In genomic region chr5:12109075-12109688, GRCh38 we compare ENCODE assay signal across 27 cellular contexts.
"Had no signal": no experiment of that assay in that cellular context is flagged by ENCODE, and none has a peak within 500 bp of the region (broad histone marks: within the 10 kb centered on the region; RNA-seq: fewer than 3 reads in every experiment).

No MANE protein-coding gene starts in this region.

- H3K27ac ChIP-seq: cardiac muscle cell, SJSA1 had no signal

- H3K27ac Mint-ChIP-seq: activated CD4-positive, alpha-beta T cell treated with anti-CD3 and anti-CD28 coated beads, Interleukin-2, amount 10 ng/mL, durations not matched to agents 24 days and 14 days; activated naive CD4-positive, alpha-beta T cell treated with anti-CD3 and anti-CD28 coated beads for 36 hours; activated naive CD8-positive, alpha-beta T cell; activated T-helper 17 cell treated with anti-CD3 and anti-CD28 coated beads, Interleukin-2, amount 50 U/mL, for 72 hours; T-helper 1 cell treated with Interleukin-12 subunit alpha and Interleukin-12 subunit beta and Interleukin-4 antibody, amounts not matched to agents 30 μg/mL and 1 μg/mL, for 36 hours; WTC11 had no signal

- H3K36me3 ChIP-seq: cardiac muscle cell, SJSA1 had no signal

- H3K27me3 ChIP-seq: cardiac muscle cell, SJSA1 had no signal

- H3K4me3 Mint-ChIP-seq: activated CD4-positive, alpha-beta T cell treated with anti-CD3 and anti-CD28 coated beads, Interleukin-2, amount 10 ng/mL, durations not matched to agents 24 days and 14 days; activated naive CD4-positive, alpha-beta T cell treated with anti-CD3 and anti-CD28 coated beads for 36 hours; activated naive CD8-positive, alpha-beta T cell; activated T-cell treated with anti-CD3 and anti-CD28 coated beads, Interleukin-2, amount 50 U/mL, for 4 hours; activated T-helper 17 cell treated with anti-CD3 and anti-CD28 coated beads, Interleukin-2, amount 50 U/mL, for 72 hours; brain; T-helper 1 cell treated with Interleukin-12 subunit alpha and Interleukin-12 subunit beta and Interleukin-4 antibody, amounts not matched to agents 30 μg/mL and 1 μg/mL, for 36 hours; WTC11 had no signal

- H3K4me3 ChIP-seq: cardiac muscle cell, SJSA1 had no signal

- DNase-seq: activated CD4-positive, alpha-beta T cell treated with anti-CD3 and anti-CD28 coated beads, Interleukin-2, amount 10 ng/mL, durations not matched to agents 24 days and 14 days; activated CD4-positive, alpha-beta T cell treated with anti-CD3 and anti-CD28 coated beads, Interleukin-2, amount 50 U/mL, for 48 hours; activated CD4-positive, CD25-positive, alpha-beta regulatory T cell treated with anti-CD3 and anti-CD28 coated beads, Interleukin-2, amount 50 U/mL, for 72 hours; activated gamma-delta T cell; activated naive CD4-positive, alpha-beta T cell treated with anti-CD3 and anti-CD28 coated beads for 36 hours; activated T-cell treated with anti-CD3 and anti-CD28 coated beads, Interleukin-2, amount 50 U/mL, for 4 hours; amygdala; cerebellar nuclear complex; MM.1S; NCI-H1105 treated with DMSO at 0.1 percent for 48 hours; NCI-H1436 treated with DMSO at 0.1 percent for 48 hours; NCI-H187; NCI-H2081 treated with DMSO at 0.1 percent for 48 hours; NCI-H446; NCI-H524; SHP77; SW 1271 had no signal

- H3K27me3 Mint-ChIP-seq: activated CD4-positive, alpha-beta T cell treated with anti-CD3 and anti-CD28 coated beads, Interleukin-2, amount 10 ng/mL, durations not matched to agents 24 days and 14 days; activated naive CD8-positive, alpha-beta T cell; activated T-helper 17 cell treated with anti-CD3 and anti-CD28 coated beads, Interleukin-2, amount 50 U/mL, for 72 hours; brain had no signal

- ATAC-seq: activated T-cell treated with anti-CD3 and anti-CD28 coated beads, Interleukin-2, amount 50 U/mL, for 4 hours; activated T-helper 17 cell treated with anti-CD3 and anti-CD28 coated beads, Interleukin-2, amount 50 U/mL, for 72 hours; SK-N-SH treated with all-trans-retinoic acid at 6 μM for 48 hours; WTC11 had no signal

- H3K4me1 ChIP-seq: SJSA1 had no signal

- H3K36me3 Mint-ChIP-seq: activated naive CD8-positive, alpha-beta T cell; brain; WTC11 had no signal

- H3K9me3 ChIP-seq: SJSA1 had no signal

- FAIRE-seq: astrocyte, RCC 7860 had no signal

- H3K4me1 Mint-ChIP-seq: activated CD4-positive, alpha-beta T cell treated with anti-CD3 and anti-CD28 coated beads, Interleukin-2, amount 10 ng/mL, durations not matched to agents 24 days and 14 days; activated T-helper 17 cell treated with anti-CD3 and anti-CD28 coated beads, Interleukin-2, amount 50 U/mL, for 72 hours; WTC11 had no signal

- H3K9me3 Mint-ChIP-seq: brain, WTC11 had no signal
